ENCODE assay signal across 32 cellular contexts in genomic region chr2:179974743-179975142, GRCh38. TPM values are rescaled to one million over a fixed set of nuclear protein-coding genes. Genes with fewer than 3 reads are reported as not detected.
DNase-seq lines count a peak whose midpoint lies in the region; ATAC-seq, FAIRE-seq and TF ChIP-seq lines count a peak whose summit lies in the region.
"Had no signal": no experiment of that assay in that cellular context is flagged by ENCODE, and none has a peak within 500 bp of the region (broad histone marks: within the 10 kb centered on the region; RNA-seq: fewer than 3 reads in every experiment).

No MANE protein-coding gene starts in this region.

- H3K4me3 Mint-ChIP-seq in chondrocyte (ENCODE audit: unreplicated experiment), result no peak overlapping the region
- H3K4me3 Mint-ChIP-seq in osteocyte (ENCODE audit: unreplicated experiment), result no peak overlapping the region
- H3K4me3 Mint-ChIP-seq in stimulated activated naive B cell treated with anti-CD40 and anti-IgM and Interleukin-4, amounts not matched to agents 10 μg/mL and 1 μg/mL and 100 μg/mL, for 72 hours, result no peak overlapping the region
- H3K4me3 Mint-ChIP-seq: activated CD4-positive, alpha-beta memory T cell treated with anti-CD3 and anti-CD28 coated beads for 36 hours; activated T-helper 17 cell treated with anti-CD3 and anti-CD28 coated beads, Interleukin-2, amount 50 U/mL, for 72 hours; natural killer cell; T-cell had no signal

- H3K4me2 ChIP-seq in PC-9 (no peak overlapping the region), hepatocyte (no peak overlapping the region)
- H3K4me2 ChIP-seq: BLaER1 treated with 17β-estradiol and CSF1 and Interleukin-3, amounts not matched to agents 10 nM and 100 nM had no signal

- DNase-seq in GM12891 (ENCODE audit: insufficient read length, low spot score) (no peak), PC-9 (peak in 1 of 2 experiments; percentile 64), chondrocyte (ENCODE audit: low spot score) (no peak), osteocyte (ENCODE audit: extremely low spot score, unreplicated experiment) (peak; percentile 85), hepatocyte (ENCODE audit: low spot score) (no peak), psoas muscle (no peak)
- DNase-seq in stimulated activated naive B cell treated with anti-CD40 and anti-IgM and Interleukin-4, amounts not matched to agents 10 μg/mL and 1 μg/mL and 100 μg/mL, for 72 hours, result no peak
- no peak for DNase-seq in activated naive CD4-positive, alpha-beta T cell treated with anti-CD3 and anti-CD28 coated beads, Interleukin-2, amount 50 U/mL, for 72 hours (ENCODE audit: low spot score in 2 of 2)
- DNase-seq: activated CD4-positive, alpha-beta memory T cell treated with anti-CD3 and anti-CD28 coated beads for 36 hours; activated CD4-positive, CD25-positive, alpha-beta regulatory T cell; activated CD8-positive, alpha-beta memory T cell treated with anti-CD3 and anti-CD28 coated beads, Interleukin-2, amount 50 U/mL, for 4 hours; activated naive CD4-positive, alpha-beta T cell treated with anti-CD3 and anti-CD28 coated beads, Interleukin-2, amount 50 U/mL, for 16 hours; aorta; caudate nucleus; DMS53; dorsolateral prefrontal cortex; glutamatergic neuron; kidney; midbrain; MM.1S; natural killer cell; NCI-H1417 treated with DMSO at 0.1 percent for 48 hours; NCI-H2171 treated with DMSO at 0.1 percent for 48 hours; NCI-H524; occipital lobe; spleen; stimulated activated CD4-positive, alpha-beta T cell treated with anti-CD3 and anti-CD28 coated beads, Interleukin-2, amount 100 ng/mL, for 48 hours; T-cell; upper lobe of right lung had no signal

- intact Hi-C loops in PC-9 (cut with micrococcal nuclease; ENCODE audit: unreplicated experiment) (no loop called here), psoas muscle (cut with DNase I) (no loop called here)

- CTCF ChIA-PET in PC-9 (lab: Charles Lee), result no interaction called here

- H3K27me3 Mint-ChIP-seq in chondrocyte (ENCODE audit: low read depth), result no peaks in the 10 kb centered on the region
- no peaks in the 10 kb centered on the region for H3K27me3 Mint-ChIP-seq in osteocyte (ENCODE audit: unreplicated experiment)
- H3K27me3 Mint-ChIP-seq in stimulated activated naive B cell treated with anti-CD40 and anti-IgM and Interleukin-4, amounts not matched to agents 10 μg/mL and 1 μg/mL and 100 μg/mL, for 72 hours, result no peaks in the 10 kb centered on the region
- H3K27me3 Mint-ChIP-seq: activated CD4-positive, alpha-beta memory T cell treated with anti-CD3 and anti-CD28 coated beads for 36 hours; activated T-helper 17 cell treated with anti-CD3 and anti-CD28 coated beads, Interleukin-2, amount 50 U/mL, for 72 hours; T-cell had no signal

- H3K4me3 ChIP-seq in PC-9 (no peak overlapping the region), hepatocyte (no peak overlapping the region), psoas muscle (no peak overlapping the region)
- H3K4me3 ChIP-seq: BLaER1 treated with 17β-estradiol and CSF1 and Interleukin-3, amounts not matched to agents 10 nM and 100 nM; dorsolateral prefrontal cortex; spleen; upper lobe of right lung had no signal

- POLR2A ChIA-PET in PC-9 (lab: Charles Lee; ENCODE audit: unreplicated experiment), result no interaction called here

- H3K9me2 ChIP-seq in PC-9 (ENCODE audit: insufficient read depth), result no peaks in the 10 kb centered on the region
- H3K9me2 ChIP-seq in hepatocyte (replicated peaks; ENCODE audit: insufficient read depth), result no peaks in the 10 kb centered on the region

- H3K27me3 ChIP-seq in PC-9 (ENCODE audit: insufficient read depth, low read depth), result no peaks in the 10 kb centered on the region
- H3K27me3 ChIP-seq in hepatocyte, result no peaks in the 10 kb centered on the region
- no peaks in the 10 kb centered on the region for H3K27me3 ChIP-seq in psoas muscle (ENCODE audit: insufficient read depth in 3 of 3, low read length in 2 of 3)
- H3K27me3 ChIP-seq: BLaER1 treated with 17β-estradiol and CSF1 and Interleukin-3, amounts not matched to agents 10 nM and 100 nM; dorsolateral prefrontal cortex; spleen; upper lobe of right lung had no signal

- no peaks in the 10 kb centered on the region for H3F3A ChIP-seq in PC-9 (ENCODE audit: insufficient read depth, low read depth)

- H3K27ac Mint-ChIP-seq in chondrocyte (ENCODE audit: unreplicated experiment) (peak overlapping the region; percentile 65), osteocyte (ENCODE audit: unreplicated experiment) (peak overlapping the region; percentile 95)
- H3K27ac Mint-ChIP-seq in stimulated activated naive B cell treated with anti-CD40 and anti-IgM and Interleukin-4, amounts not matched to agents 10 μg/mL and 1 μg/mL and 100 μg/mL, for 72 hours, result no peak overlapping the region
- no peak overlapping the region for H3K27ac Mint-ChIP-seq in activated naive CD4-positive, alpha-beta T cell treated with anti-CD3 and anti-CD28 coated beads, Interleukin-2, amount 50 U/mL, for 72 hours
- H3K27ac Mint-ChIP-seq: activated CD4-positive, alpha-beta memory T cell treated with anti-CD3 and anti-CD28 coated beads for 36 hours; activated T-helper 17 cell treated with anti-CD3 and anti-CD28 coated beads, Interleukin-2, amount 50 U/mL, for 72 hours; natural killer cell; T-cell had no signal

- BruUV-seq in PC-9 (replicated peaks; lab: Mats Ljungman, UMichigan), result TSS peak; percentile 8

- no peak for ATAC-seq in stimulated activated naive B cell treated with anti-CD40 and anti-IgM and Interleukin-4, amounts not matched to agents 10 μg/mL and 1 μg/mL and 100 μg/mL, for 72 hours (replicated peaks)
- ATAC-seq in psoas muscle, result no peak
- ATAC-seq in activated naive CD4-positive, alpha-beta T cell treated with anti-CD3 and anti-CD28 coated beads, Interleukin-2, amount 50 U/mL, for 72 hours, result no peak
- ATAC-seq: activated T-helper 17 cell treated with anti-CD3 and anti-CD28 coated beads, Interleukin-2, amount 50 U/mL, for 72 hours; HCT116; natural killer cell; T-cell; upper lobe of right lung had no signal

- FAIRE-seq in GM12891 (lab: Jason Lieb, UNC), result peak; percentile 16

- no peak overlapping the region for H3K27ac ChIP-seq in PC-9
- no peak overlapping the region for H3K27ac ChIP-seq in hepatocyte
- H3K27ac ChIP-seq in psoas muscle, result no peak overlapping the region
- H3K27ac ChIP-seq: BLaER1 treated with 17β-estradiol and CSF1 and Interleukin-3, amounts not matched to agents 10 nM and 100 nM; dorsolateral prefrontal cortex; spleen; upper lobe of right lung had no signal

- peaks cover 3% of the 10 kb centered on the region; the same call in 1 of the 2 replicates for H4K20me1 ChIP-seq in PC-9 (ENCODE audit: insufficient read depth)
- no peaks in the 10 kb centered on the region for H4K20me1 ChIP-seq in hepatocyte (ENCODE audit: insufficient read depth, poor library complexity, severe bottlenecking)

- H3K4me1 Mint-ChIP-seq in chondrocyte (ENCODE audit: low read depth) (peaks cover 24% of the 10 kb centered on the region), osteocyte (ENCODE audit: unreplicated experiment) (peaks cover 24% of the 10 kb centered on the region)
- no peaks in the 10 kb centered on the region for H3K4me1 Mint-ChIP-seq in stimulated activated naive B cell treated with anti-CD40 and anti-IgM and Interleukin-4, amounts not matched to agents 10 μg/mL and 1 μg/mL and 100 μg/mL, for 72 hours
- H3K4me1 Mint-ChIP-seq: activated T-helper 17 cell treated with anti-CD3 and anti-CD28 coated beads, Interleukin-2, amount 50 U/mL, for 72 hours; natural killer cell had no signal

- H3K9me3 ChIP-seq in PC-9 (ENCODE audit: insufficient read depth, low read depth) (no peaks in the 10 kb centered on the region), hepatocyte (ENCODE audit: low read depth) (no peaks in the 10 kb centered on the region), psoas muscle (no peaks in the 10 kb centered on the region)
- H3K9me3 ChIP-seq: BLaER1 treated with 17β-estradiol and CSF1 and Interleukin-3, amounts not matched to agents 10 nM and 100 nM; spleen; upper lobe of right lung had no signal

- TF ChIP-seq POLR2A in GM12891 (IDR thresholded peaks at IDR 0.05; ENCODE audit: low read depth, low read length), result no peak

- H3K9me3 Mint-ChIP-seq in chondrocyte (ENCODE audit: low read depth), result peaks cover 5% of the 10 kb centered on the region
- H3K9me3 Mint-ChIP-seq in osteocyte (ENCODE audit: unreplicated experiment), result peaks cover 7% of the 10 kb centered on the region
- H3K9me3 Mint-ChIP-seq in stimulated activated naive B cell treated with anti-CD40 and anti-IgM and Interleukin-4, amounts not matched to agents 10 μg/mL and 1 μg/mL and 100 μg/mL, for 72 hours, result no peaks in the 10 kb centered on the region
- H3K9me3 Mint-ChIP-seq in activated naive CD4-positive, alpha-beta T cell treated with anti-CD3 and anti-CD28 coated beads, Interleukin-2, amount 50 U/mL, for 72 hours, result no peaks in the 10 kb centered on the region
- H3K9me3 Mint-ChIP-seq: activated CD4-positive, alpha-beta memory T cell treated with anti-CD3 and anti-CD28 coated beads for 36 hours; activated T-helper 17 cell treated with anti-CD3 and anti-CD28 coated beads, Interleukin-2, amount 50 U/mL, for 72 hours; natural killer cell; T-cell had no signal

- no peak for TF ChIP-seq CTCF in PC-9 (conservative IDR thresholded peaks at IDR 0.05)
- TF ChIP-seq CTCF in chondrocyte (IDR thresholded peaks at IDR 0.05), result no peak
- no peak for TF ChIP-seq CTCF in osteocyte (IDR thresholded peaks at IDR 0.05)
- no peak for TF ChIP-seq CTCF in hepatocyte (IDR thresholded peaks at IDR 0.05; ENCODE audit: poor library complexity)
- TF ChIP-seq CTCF in psoas muscle (IDR thresholded peaks at IDR 0.05), result no peak

- H3K36me3 ChIP-seq in PC-9 (ENCODE audit: low read depth) (peaks cover 45% of the 10 kb centered on the region), hepatocyte (replicated peaks; ENCODE audit: insufficient read depth, low read depth) (no peaks in the 10 kb centered on the region), psoas muscle (ENCODE audit: insufficient read depth in 1 of 2, low read depth in 1 of 2) (peaks cover 0 to 79% of the 10 kb centered on the region in 2 donors)

- peaks cover 16% of the 10 kb centered on the region for H3K36me3 Mint-ChIP-seq in chondrocyte (ENCODE audit: low read depth)
- peaks cover 51% of the 10 kb centered on the region for H3K36me3 Mint-ChIP-seq in osteocyte (ENCODE audit: unreplicated experiment)
- peaks cover 26 to 45% of the 10 kb centered on the region in 2 donors for H3K36me3 Mint-ChIP-seq in stimulated activated naive B cell treated with anti-CD40 and anti-IgM and Interleukin-4, amounts not matched to agents 10 μg/mL and 1 μg/mL and 100 μg/mL, for 72 hours
- peaks cover 0 to 5% of the 10 kb centered on the region in 2 donors for H3K36me3 Mint-ChIP-seq in activated naive CD4-positive, alpha-beta T cell treated with anti-CD3 and anti-CD28 coated beads, Interleukin-2, amount 50 U/mL, for 72 hours

- H2AFZ ChIP-seq in PC-9 (no peak overlapping the region), hepatocyte (no peak overlapping the region)

- H3K4me1 ChIP-seq in PC-9 (replicated peaks; ENCODE audit: insufficient read depth) (no peaks in the 10 kb centered on the region), hepatocyte (ENCODE audit: insufficient read depth) (no peaks in the 10 kb centered on the region), psoas muscle (no peaks in the 10 kb centered on the region)
- H3K4me1 ChIP-seq: BLaER1 treated with 17β-estradiol and CSF1 and Interleukin-3, amounts not matched to agents 10 nM and 100 nM; spleen; upper lobe of right lung had no signal

- 90% methylated on average over 5 of the region's 5 CpGs for WGBS in hepatocyte (ENCODE audit: low lambda C conversion rate, missing lambda C conversion rate)
- WGBS in psoas muscle, 3 donors, result 81 to 90% (median 83%) methylated on average over 5 of the region's 5 CpGs

- no peaks in the 10 kb centered on the region for H3K79me2 ChIP-seq in PC-9 (ENCODE audit: low read depth)
- H3K79me2 ChIP-seq in hepatocyte, result no peaks in the 10 kb centered on the region

RNA-seq across cellular contexts. Expression of gene CWC22, which starts 32.4 kb away (rescaled TPM):
- 12.4 TPM for polyA plus RNA-seq in GM12891 (2012; ENCODE audit: low read depth, missing spikeins)
- total RNA-seq in PC-9 (2021) (31.2 and 35.2 TPM in 2 replicates), chondrocyte (14.0 to 19.0 TPM (median 14.2 TPM) in 3 replicates), osteocyte (19.4 and 20.1 TPM in 2 replicates), hepatocyte (17.6 and 19.3 TPM in 2 replicates), psoas muscle (10 to 100 TPM; 11.4 to 19.0 (median 15.9) TPM)
- polyA plus RNA-seq in hepatocyte (14.6 and 15.7 TPM in 2 replicates), psoas muscle (10 to 100 TPM; 10.2 to 21.7 (median 18.9) TPM)
- total RNA-seq in activated naive CD4-positive, alpha-beta T cell treated with anti-CD3 and anti-CD28 coated beads, Interleukin-2, amount 50 U/mL, for 72 hours, result 10 to 100 TPM; 21.4 to 23.4 TPM

Comparison
In these comparisons a context has a peak if more than half of its experiments do, and no peak if none do; other contexts are left out.
1. H3K27ac Mint-ChIP-seq: peak in chondrocyte (single experiment) and osteocyte (single experiment); none in stimulated activated naive B cell treated with anti-CD40 and anti-IgM and Interleukin-4, amounts not matched to agents 10 μg/mL and 1 μg/mL and 100 μg/mL, for 72 hours (single experiment) and activated naive CD4-positive, alpha-beta T cell treated with anti-CD3 and anti-CD28 coated beads, Interleukin-2, amount 50 U/mL, for 72 hours (0 of 2).